In the genomic region with DNA sequence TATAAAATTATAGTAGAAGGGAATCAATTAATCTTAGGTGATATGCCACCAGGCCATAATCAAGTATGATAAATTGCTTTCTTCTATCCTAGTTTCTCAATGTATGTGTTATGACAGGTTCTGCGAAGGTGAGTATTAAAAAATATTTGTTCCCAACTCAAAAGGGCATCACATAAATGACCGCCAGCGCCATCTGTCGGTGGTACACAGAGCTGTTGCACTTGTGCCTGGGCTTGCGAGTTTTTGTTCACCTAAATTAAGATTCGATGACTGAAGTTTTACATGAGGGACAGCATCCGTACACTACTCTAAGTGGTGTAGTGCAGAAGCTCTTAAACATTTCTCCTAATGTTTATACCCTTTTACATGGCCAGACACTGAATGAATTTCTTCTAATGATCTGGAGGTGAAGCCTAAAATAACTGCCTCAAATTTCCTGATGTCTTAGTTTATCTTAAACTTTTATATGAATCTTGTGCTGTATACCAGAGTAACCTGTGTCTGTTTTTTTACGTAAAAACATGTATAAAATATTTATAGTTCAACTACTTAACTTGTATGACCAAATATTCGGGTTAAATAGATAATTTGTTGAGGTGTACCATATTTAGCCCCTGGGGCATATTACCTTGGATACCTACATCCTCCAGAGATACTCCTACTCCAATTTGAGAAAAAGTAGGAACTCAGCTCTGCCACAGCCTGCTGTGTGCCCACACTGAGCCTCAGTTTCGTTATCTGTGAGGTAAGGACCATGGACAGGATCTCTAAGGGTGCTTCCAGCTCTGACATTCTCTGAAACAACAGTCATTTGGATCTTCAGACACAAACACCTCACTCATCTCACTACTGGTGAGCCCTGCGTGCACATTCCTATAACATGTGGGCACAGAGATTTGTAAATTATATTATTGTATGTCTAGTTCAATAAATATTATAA, we compare ENCODE assay signal across 8 cellular contexts.
DNase-seq lines count a peak whose midpoint lies in the region; ATAC-seq, FAIRE-seq and TF ChIP-seq lines count a peak whose summit lies in the region.

No MANE protein-coding gene starts in this region.

- BruUV-seq in PC-3 (replicated peaks; lab: Mats Ljungman, UMichigan) = no TSS peak

- no peak overlapping the region for H3K23ac ChIP-seq in H1 (ENCODE audit: insufficient read length)

- H3K9me3 ChIP-seq in PC-3 (ENCODE audit: low read length) = no peaks in the 10 kb centered on the region
- no peaks in the 10 kb centered on the region for H3K9me3 ChIP-seq in H1 (ENCODE audit: insufficient read depth in 2 of 2, low read depth in 1 of 2, low read length in 1 of 2)
- no peaks in the 10 kb centered on the region for H3K9me3 ChIP-seq in CD4-positive, alpha-beta memory T cell (ENCODE audit: control insufficient read depth in 1 of 2, low read length in 2 of 2)

- no peak overlapping the region for H2BK120ac ChIP-seq in H1 (replicated peaks; ENCODE audit: low read depth, low read length)

- H3K27ac ChIP-seq in PC-3 (ENCODE audit: low read length) (no peak overlapping the region), H1 (ENCODE audit: low read depth, low read length) (no peak overlapping the region)
- no peak overlapping the region for H3K27ac ChIP-seq in CD4-positive, alpha-beta memory T cell (ENCODE audit: low read depth, low read length)

- H3K23me2 ChIP-seq in H1 (ENCODE audit: low read depth, low read length) = no peaks in the 10 kb centered on the region

- TF ChIP-seq EP300 in H1 (IDR thresholded peaks at IDR 0.05; ENCODE audit: borderline replicate concordance in 1 of 2, low read depth in 2 of 2, low read length in 2 of 2) = no peak

- intact Hi-C loops in PC-3 (cut with micrococcal nuclease) = loop anchor here (1.0 to 2.0 kb wide), 2 partner anchors 234 to 330 kb away; no protein-coding TSS in a partner anchor
- intact Hi-C loops in CD4-positive, alpha-beta memory T cell (cut with micrococcal nuclease) = no loop called here

- H3K9ac ChIP-seq in PC-3 (ENCODE audit: low read length) (no peak overlapping the region), H1 (replicated peaks in 1 of 4; ENCODE audit: extremely low read depth in 1 of 4, low read depth in 3 of 4, low read length in 3 of 4) (0 out of 7 replicates have a peak overlapping the region, but pooled peaks of 1 of the 4 experiments have one; percentile 5)

- peak overlapping the region; percentile 43; the same call in 1 of the 2 replicates for H2BK20ac ChIP-seq in H1 (ENCODE audit: low read length)

- H2AFZ ChIP-seq in PC-3 (ENCODE audit: low read length) (no peak overlapping the region), H1 (ENCODE audit: low read length) (no peak overlapping the region)

- no peaks in the 10 kb centered on the region for H3K4me1 ChIP-seq in PC-3 (ENCODE audit: insufficient read depth, low read length)
- H3K4me1 ChIP-seq in H1 (replicated peaks in 1 of 4; ENCODE audit: control insufficient read depth in 3 of 4, insufficient read depth in 4 of 4, low read length in 3 of 4) = peaks cover 0 to 5% (median 1%) of the 10 kb centered on the region in 4 experiments; a peak in 2 of 7 replicates
- no peaks in the 10 kb centered on the region for H3K4me1 ChIP-seq in CD4-positive, alpha-beta memory T cell (ENCODE audit: insufficient read depth, low read length)

- H4K8ac ChIP-seq in H1 (ENCODE audit: extremely low read depth, insufficient read depth, low read length) = no peak overlapping the region

- POLR2A ChIA-PET in PC-3 (lab: Charles Lee; ENCODE audit: unreplicated experiment) (no interaction called here), H1 (lab: Charles Lee; ENCODE audit: partially characterized antibody) (interaction anchor here (1.2 kb wide), 1 partner anchor 76 kb away, joined by 3 read pairs; no protein-coding TSS in a partner anchor)
- POLR2A ChIA-PET in CD4-positive, alpha-beta memory T cell (lab: Charles Lee; ENCODE audit: partially characterized antibody) = no interaction called here

- H3K4me2 ChIP-seq in PC-3 (ENCODE audit: low read length) (no peak overlapping the region), H1 (ENCODE audit: insufficient read depth in 1 of 2, low read depth in 2 of 2, low read length in 2 of 2) (no peak overlapping the region)

- no peak overlapping the region for H2BK5ac ChIP-seq in H1 (ENCODE audit: low read depth, low read length)

- H3K36me3 Mint-ChIP-seq in CD4-positive, alpha-beta memory T cell = no peaks in the 10 kb centered on the region

- no peak overlapping the region for H3K56ac ChIP-seq in H1 (replicated peaks; ENCODE audit: insufficient read length, low read depth, low read length)

- peak; percentile 8 for DNase-seq in NCI-H1436 (lab: John Stamatoyannopoulos, UW)
- no peak for DNase-seq in NCI-H1436 treated with DMSO at 0.1 percent for 48 hours (lab: John Stamatoyannopoulos, UW)
- peak; percentile 54 for DNase-seq in HCEC 1CT
- peak; percentile 52 for DNase-seq in PC-3
- DNase-seq in H1 (ENCODE audit: low read depth in 1 of 2, low spot score in 2 of 2) = peak; percentile 29 to 78
- DNase-seq in midbrain (lab: John Stamatoyannopoulos, UW) = peak; percentile 50
- DNase-seq in CD4-positive, alpha-beta memory T cell = no peak

- H4K20me1 ChIP-seq in PC-3 (ENCODE audit: low read length) (no peaks in the 10 kb centered on the region), H1 (replicated peaks in 1 of 2; ENCODE audit: control insufficient read depth in 1 of 2, insufficient read depth in 2 of 2, low read length in 2 of 2) (peaks cover 0 to 2% of the 10 kb centered on the region in 2 experiments)

- peak; percentile 92 for FAIRE-seq in H1 (lab: Jason Lieb, UNC)

- TF ChIP-seq RAD21 in H1 (IDR thresholded peaks at IDR 0.05 in 1 of 2, conservative IDR thresholded peaks at IDR 0.05 in 1 of 2; ENCODE audit: low read depth in 2 of 2, low read length in 2 of 2) = peak; percentile 72 to 79

- TF ChIP-seq POLR2A in H1 (IDR thresholded peaks at IDR 0.05; ENCODE audit: control extremely low read depth in 1 of 2, low read depth in 2 of 2, low read length in 2 of 2) = no peak

- no peak overlapping the region for H3K14ac ChIP-seq in H1 (ENCODE audit: insufficient read length)

- no peaks in the 10 kb centered on the region for H3K27me3 Mint-ChIP-seq in CD4-positive, alpha-beta memory T cell

- no peak overlapping the region for H4K91ac ChIP-seq in H1 (replicated peaks; ENCODE audit: insufficient read length, low read length)

- ATAC-seq in PC-3 = peak; percentile 45
- ATAC-seq in HG02610 (IDR thresholded peaks at IDR 0.05; ENCODE audit: unreplicated experiment) = no peak

- no peaks in the 10 kb centered on the region for H3K79me2 ChIP-seq in PC-3 (ENCODE audit: low read length)
- peaks cover 0 to 15% of the 10 kb centered on the region in 2 experiments; a peak in 2 of 4 replicates for H3K79me2 ChIP-seq in H1 (ENCODE audit: control insufficient read depth in 1 of 2, insufficient read depth in 2 of 2, low read length in 2 of 2)

- no peaks in the 10 kb centered on the region for H3K4me1 Mint-ChIP-seq in CD4-positive, alpha-beta memory T cell

- H3K79me1 ChIP-seq in H1 (ENCODE audit: low read depth, low read length) = no peaks in the 10 kb centered on the region; the same call in 1 of the 2 replicates

- TF ChIP-seq CTCF in PC-3 (conservative IDR thresholded peaks at IDR 0.05; ENCODE audit: low read depth, low read length) = peak; percentile 71
- TF ChIP-seq CTCF in H1 (IDR thresholded peaks at IDR 0.05; ENCODE audit: control extremely low read depth in 1 of 3, insufficient read depth in 1 of 3, low read depth in 1 of 3, low read length in 3 of 3) = peak; percentile 70 to 90 (median 77)

- no peak overlapping the region for H3K4me3 Mint-ChIP-seq in CD4-positive, alpha-beta memory T cell

- H3K4me3 ChIP-seq in PC-3 (ENCODE audit: low read length) = no peak overlapping the region
- H3K4me3 ChIP-seq in H1 (ENCODE audit: extremely low read depth in 1 of 4, insufficient read depth in 2 of 4, low read depth in 3 of 4, low read length in 4 of 4) = no peak overlapping the region
- H3K4me3 ChIP-seq in CD4-positive, alpha-beta memory T cell (ENCODE audit: low read length in 2 of 2) = no peak overlapping the region

- H3K9me2 ChIP-seq in PC-3 (replicated peaks; ENCODE audit: low read length) = no peaks in the 10 kb centered on the region

- H3K27ac Mint-ChIP-seq in CD4-positive, alpha-beta memory T cell = no peak overlapping the region

- CTCF ChIA-PET in PC-3 (lab: Charles Lee) (interaction anchor here (0.7 to 2.4 kb wide), 2 partner anchors 56 to 234 kb away, joined by 3 to 12 read pairs; no protein-coding TSS in a partner anchor), H1 (lab: Charles Lee; ENCODE audit: partially characterized antibody) (interaction anchor here (0.6 to 2.8 kb wide), 40 partner anchors 9 to 563 kb away, joined by 3 to 26 read pairs (median 4); no protein-coding TSS in a partner anchor)
- CTCF ChIA-PET in CD4-positive, alpha-beta memory T cell (lab: Charles Lee; ENCODE audit: partially characterized antibody) = no interaction called here

- H2AK5ac ChIP-seq in H1 (ENCODE audit: low read depth, low read length) = 0 out of 2 replicates have a peak overlapping the region, but pooled peaks have one; percentile 28

- 49% methylated on average over 11 of the region's 11 CpGs; no CpG with 5 or more reads in 1 of the 2 experiments for WGBS in H1 (ENCODE audit: extremely low coverage in 1 of 2, insufficient coverage in 1 of 2, insufficient read length in 1 of 2, insufficient replicate concordance in 2 of 2, low coverage in 1 of 2, low lambda C conversion rate in 2 of 2, missing lambda C conversion rate in 1 of 2), 2 experiments

- H4K5ac ChIP-seq in H1 (ENCODE audit: insufficient read length, low read depth, low read length) = no peak overlapping the region

- no peaks in the 10 kb centered on the region for H3K36me3 ChIP-seq in PC-3 (ENCODE audit: low read depth, low read length)
- H3K36me3 ChIP-seq in H1 (ENCODE audit: control insufficient read depth in 2 of 4, insufficient read depth in 4 of 4, low read length in 3 of 4) = no peaks in the 10 kb centered on the region
- H3K36me3 ChIP-seq in CD4-positive, alpha-beta memory T cell (ENCODE audit: insufficient read depth, low read length) = no peaks in the 10 kb centered on the region

- H3K4ac ChIP-seq in H1 (replicated peaks; ENCODE audit: insufficient read length, low read depth, low read length) = no peak overlapping the region

- no peak overlapping the region for H3K18ac ChIP-seq in H1 (ENCODE audit: extremely low read depth, low read length)

- H2BK12ac ChIP-seq in H1 (ENCODE audit: low read depth, low read length) = no peak overlapping the region

- H3F3A ChIP-seq in PC-3 (ENCODE audit: low read length, unreplicated experiment) = no peaks in the 10 kb centered on the region

- H3K27me3 ChIP-seq in PC-3 (ENCODE audit: low read length) = no peaks in the 10 kb centered on the region
- H3K27me3 ChIP-seq in H1 (replicated peaks in 1 of 4; ENCODE audit: control insufficient read depth in 3 of 4, extremely low read depth in 1 of 4, insufficient read depth in 3 of 4, low read length in 3 of 4) = no peaks in the 10 kb centered on the region
- H3K27me3 ChIP-seq in CD4-positive, alpha-beta memory T cell (ENCODE audit: insufficient read depth, low read length) = no peaks in the 10 kb centered on the region

- no peak overlapping the region for H2BK15ac ChIP-seq in H1 (ENCODE audit: low read length)

- peaks cover 0 to 5% (median 2%) of the 10 kb centered on the region in 8 donors for H3K9me3 Mint-ChIP-seq in CD4-positive, alpha-beta memory T cell

TF ChIP-seq in H1, 55 proteins besides CTCF, POLR2A, EP300 and RAD21 (continues in another document):
- TF ChIP-seq SRF (IDR thresholded peaks at IDR 0.05; ENCODE audit: low read depth, low read length) (no peak), NRF1 (IDR thresholded peaks at IDR 0.05; ENCODE audit: low read depth, low read length) (no peak)

Comparison
In these comparisons a context has a peak if more than half of its experiments do, and no peak if none do; other contexts are left out.
1. DNase-seq: peak in NCI-H1436 (single experiment), HCEC 1CT (single experiment), PC-3 (single experiment), H1 (2 of 2) and midbrain (single experiment); none in NCI-H1436 treated with DMSO at 0.1 percent for 48 hours (single experiment) and CD4-positive, alpha-beta memory T cell (0 of 5).